8 cellular contexts compared by ENCODE assay signal in genomic region chr17:2055494-2056220, GRCh38. TPM values are rescaled to one million over a fixed set of nuclear protein-coding genes. Genes with fewer than 3 reads are reported as not detected.
DNase-seq lines count a peak whose midpoint lies in the region; TF ChIP-seq lines count a peak whose summit lies in the region.

No MANE protein-coding gene starts in this region.

- H3K4me3 ChIP-seq in foreskin fibroblast (ENCODE audit: low read depth in 1 of 2, low read length in 2 of 2) (peak overlapping the region; percentile 62 to 84), rectal smooth muscle tissue (ENCODE audit: low read length) (peak overlapping the region; percentile 61), WERI-Rb-1 (ENCODE audit: low read depth, low read length) (no peak overlapping the region)

- peaks cover 3% of the 10 kb centered on the region for H3K36me3 ChIP-seq in rectal smooth muscle tissue (ENCODE audit: control insufficient read depth, insufficient read depth, low read length)
- H3K36me3 ChIP-seq in WERI-Rb-1, result no peaks in the 10 kb centered on the region; the same call in 1 of the 2 replicates

- peak overlapping the region; percentile 81 for H3K27ac ChIP-seq in rectal smooth muscle tissue (ENCODE audit: low read depth, low read length)
- H3K27ac ChIP-seq in WERI-Rb-1, result no peak overlapping the region

- peaks cover 6% of the 10 kb centered on the region for H3K4me1 ChIP-seq in rectal smooth muscle tissue (ENCODE audit: control insufficient read depth, insufficient read depth, low read length)

- TF ChIP-seq CTCF in foreskin fibroblast (IDR thresholded peaks at IDR 0.05; ENCODE audit: low read depth, low read length) (no peak), WERI-Rb-1 (IDR thresholded peaks at IDR 0.05; ENCODE audit: low read depth, low read length) (no peak)

- H3K9ac ChIP-seq in rectal smooth muscle tissue (ENCODE audit: low read length), result no peak overlapping the region

- peak; percentile 39 for TF ChIP-seq POLR2A in GM19193 (IDR thresholded peaks at IDR 0.05; ENCODE audit: extremely low read depth, insufficient read depth, insufficient read length)

- peak; percentile 53 to 54 for DNase-seq in activated CD4-positive, alpha-beta T cell treated with anti-CD3 and anti-CD28 coated beads, Interleukin-2, amount 50 U/mL, for 48 hours
- DNase-seq in foreskin fibroblast, result peak in 1 of 2 donors; percentile 77
- DNase-seq in H4 (ENCODE audit: low spot score), result no peak
- no peak for DNase-seq in WERI-Rb-1
- DNase-seq in NCI-H2227 treated with DMSO at 0.1 percent for 48 hours (lab: John Stamatoyannopoulos, UW), result no peak
- no peak for DNase-seq in NCI-H748 (lab: John Stamatoyannopoulos, UW; ENCODE audit: unreplicated experiment)

- H3K9me3 ChIP-seq in WERI-Rb-1 (ENCODE audit: severe bottlenecking), result no peaks in the 10 kb centered on the region

- no peaks in the 10 kb centered on the region for H3K27me3 ChIP-seq in rectal smooth muscle tissue (ENCODE audit: control insufficient read depth, insufficient read depth, low read length)
- peaks cover 14% of the 10 kb centered on the region for H3K27me3 ChIP-seq in WERI-Rb-1 (ENCODE audit: insufficient read depth, low read depth, severe bottlenecking)

RNA-seq across cellular contexts. Expression of gene HIC1, which starts 0.8 kb away (rescaled TPM):
- total RNA-seq in H4 (2014; rRNA removed; shearing (Covaris generic)), result 0.08 TPM in 1 of 2 replicates, not detected in the other

RNA-seq across cellular contexts. Expression of gene OVCA2, which starts 13.8 kb away (rescaled TPM):
- 40.3 and 49.8 TPM in 2 replicates for total RNA-seq in H4 (2014; rRNA removed; shearing (Covaris generic))

RNA-seq across cellular contexts. Expression of gene DPH1, which starts 25.7 kb away (rescaled TPM):
- 12.3 and 16.5 TPM in 2 replicates for total RNA-seq in H4 (2014; rRNA removed; shearing (Covaris generic))

RNA-seq across cellular contexts. Expression of gene RTN4RL1, which starts 30.5 kb away (rescaled TPM):
- total RNA-seq in H4 (2014; rRNA removed; shearing (Covaris generic)), result 0.48 and 1.3 TPM in 2 replicates

Comparison
In these comparisons a context has a peak if more than half of its experiments do, and no peak if none do; other contexts are left out.
1. DNase-seq: peak in activated CD4-positive, alpha-beta T cell treated with anti-CD3 and anti-CD28 coated beads, Interleukin-2, amount 50 U/mL, for 48 hours (2 of 2); none in H4 (single experiment), WERI-Rb-1 (single experiment), NCI-H2227 treated with DMSO at 0.1 percent for 48 hours (single experiment) and NCI-H748 (single experiment).